ENCODE assay signal across 8 cellular contexts in genomic region chr12:117836999-117837736, GRCh38.
A peak's percentile ranks its signal among the peaks of the same experiment; 100 is the strongest.
DNase-seq lines count a peak whose midpoint lies in the region; ATAC-seq and TF ChIP-seq lines count a peak whose summit lies in the region.

No MANE protein-coding gene starts in this region.

- 5 to 6% methylated on average over 22 of the region's 22 CpGs for WGBS in heart right ventricle, 2 donors
- WGBS in psoas muscle, 3 donors = 7 to 8% (median 7%) methylated on average over 22 of the region's 22 CpGs

- H3K27ac ChIP-seq in AG04450 (ENCODE audit: low read depth, low read length) (no peak overlapping the region), SU-DHL-6 (ENCODE audit: low read depth, low read length) (no peak overlapping the region), heart right ventricle (no peak overlapping the region), psoas muscle (no peak overlapping the region), uterus (no peak overlapping the region)

- intact Hi-C loops in heart right ventricle (cut with DNase I) = loop anchor here (1.0 to 10.0 kb wide), 13 partner anchors 162 to 626 kb away; no protein-coding TSS in a partner anchor
- intact Hi-C loops in psoas muscle (cut with DNase I) = loop anchor here (1.0 to 10.0 kb wide), 8 partner anchors 155 to 624 kb away; no protein-coding TSS in a partner anchor
- intact Hi-C loops in uterus (cut with DNase I; ENCODE audit: low total_unique reads) = no loop called here

- H4K20me1 ChIP-seq in SU-DHL-6 (ENCODE audit: low read depth, low read length) = no peaks in the 10 kb centered on the region

- no peaks in the 10 kb centered on the region for H3K27me3 ChIP-seq in AG04450 (ENCODE audit: control insufficient read depth, insufficient read depth, low read length)
- H3K27me3 ChIP-seq in SU-DHL-6 (ENCODE audit: low read length) = no peaks in the 10 kb centered on the region
- peaks cover 0 to 83% (median 56%) of the 10 kb centered on the region in 7 donors for H3K27me3 ChIP-seq in heart right ventricle
- peaks cover 0 to 20% (median 2%) of the 10 kb centered on the region in 3 donors for H3K27me3 ChIP-seq in psoas muscle (ENCODE audit: insufficient read depth in 3 of 3, low read length in 2 of 3)
- no peaks in the 10 kb centered on the region for H3K27me3 ChIP-seq in uterus

- DNase-seq in AG04450 (ENCODE audit: low read depth, low spot score) = peak; percentile 34
- DNase-seq in LNCaP clone FGC (ENCODE audit: low read depth) = peak; percentile 40
- DNase-seq in activated naive CD8-positive, alpha-beta T cell treated with anti-CD3 and anti-CD28 coated beads, Interleukin-2, amount 50 U/mL, for 24 hours = peak; percentile 77
- DNase-seq in heart right ventricle = peak; percentile 56 to 75
- peak; percentile 73 to 85 for DNase-seq in psoas muscle
- DNase-seq in uterus = peak; percentile 45 to 60

- no peaks in the 10 kb centered on the region for H3K9me3 ChIP-seq in AG04450 (ENCODE audit: control insufficient read depth, insufficient read depth, low read length)
- no peaks in the 10 kb centered on the region for H3K9me3 ChIP-seq in SU-DHL-6 (ENCODE audit: insufficient read depth, low read length)
- H3K9me3 ChIP-seq in heart right ventricle = no peaks in the 10 kb centered on the region
- no peaks in the 10 kb centered on the region for H3K9me3 ChIP-seq in psoas muscle
- no peaks in the 10 kb centered on the region for H3K9me3 ChIP-seq in uterus

- no peaks in the 10 kb centered on the region for H3K36me3 Mint-ChIP-seq in activated naive CD8-positive, alpha-beta T cell treated with anti-CD3 and anti-CD28 coated beads, Interleukin-2, amount 50 U/mL, for 24 hours (ENCODE audit: low read depth)

- H3K79me2 ChIP-seq in SU-DHL-6 (ENCODE audit: insufficient read depth, low read length) = no peaks in the 10 kb centered on the region

- H3K36me3 ChIP-seq in SU-DHL-6 (ENCODE audit: low read length) (no peaks in the 10 kb centered on the region), heart right ventricle (no peaks in the 10 kb centered on the region), psoas muscle (ENCODE audit: insufficient read depth in 1 of 2, low read depth in 1 of 2) (no peaks in the 10 kb centered on the region), uterus (no peaks in the 10 kb centered on the region)

- no peak overlapping the region for H3K4me3 ChIP-seq in AG04450 (ENCODE audit: low read depth, low read length)
- H3K4me3 ChIP-seq in LNCaP clone FGC (ENCODE audit: low read depth, low read length) = no peak overlapping the region
- H3K4me3 ChIP-seq in SU-DHL-6 (ENCODE audit: insufficient read depth, low read length, poor library complexity, severe bottlenecking) = no peak overlapping the region
- H3K4me3 ChIP-seq in heart right ventricle = no peak overlapping the region
- no peak overlapping the region for H3K4me3 ChIP-seq in psoas muscle
- no peak overlapping the region for H3K4me3 ChIP-seq in uterus

- no peaks in the 10 kb centered on the region for H3K9me3 Mint-ChIP-seq in activated naive CD8-positive, alpha-beta T cell treated with anti-CD3 and anti-CD28 coated beads, Interleukin-2, amount 50 U/mL, for 24 hours

- no peaks in the 10 kb centered on the region for H3F3A ChIP-seq in SU-DHL-6 (ENCODE audit: insufficient read depth)

- H2AFZ ChIP-seq in SU-DHL-6 (ENCODE audit: low read depth, low read length, severe bottlenecking) = no peak overlapping the region

- H3K27ac Mint-ChIP-seq in activated naive CD8-positive, alpha-beta T cell treated with anti-CD3 and anti-CD28 coated beads, Interleukin-2, amount 50 U/mL, for 24 hours = no peak overlapping the region

- H3K4me1 ChIP-seq in heart right ventricle (peaks cover 0 to 3% (median 0%) of the 10 kb centered on the region in 9 donors), psoas muscle (no peaks in the 10 kb centered on the region), uterus (no peaks in the 10 kb centered on the region)

- CTCF ChIA-PET in AG04450 (lab: Charles Lee) = interaction anchor here (0.6 to 6.4 kb wide), 22 partner anchors 10 to 810 kb away, joined by 3 to 101 read pairs (median 4); no protein-coding TSS in a partner anchor

- peaks cover 12% of the 10 kb centered on the region for H3K27me3 Mint-ChIP-seq in activated naive CD8-positive, alpha-beta T cell treated with anti-CD3 and anti-CD28 coated beads, Interleukin-2, amount 50 U/mL, for 24 hours

- no peak overlapping the region for H3K4me2 ChIP-seq in SU-DHL-6 (ENCODE audit: low read depth, low read length, poor library complexity, severe bottlenecking)

- POLR2A ChIA-PET in AG04450 (lab: Yijun Ruan, JAX) = no interaction called here

- peak; percentile 90 for TF ChIP-seq CTCF in AG04450 (IDR thresholded peaks at IDR 0.05; ENCODE audit: low read depth, low read length)
- TF ChIP-seq CTCF in LNCaP clone FGC (IDR thresholded peaks at IDR 0.05; ENCODE audit: control insufficient read depth, extremely low read depth, insufficient read depth) = peak; percentile 99
- peak; percentile 99 for TF ChIP-seq CTCF in SU-DHL-6 (IDR thresholded peaks at IDR 0.05; ENCODE audit: insufficient read depth, low read length, poor library complexity, severe bottlenecking)
- peak; percentile 84 to 97 (median 94) for TF ChIP-seq CTCF in heart right ventricle (IDR thresholded peaks at IDR 0.05)
- peak; percentile 96 for TF ChIP-seq CTCF in psoas muscle (IDR thresholded peaks at IDR 0.05)
- TF ChIP-seq CTCF in uterus (IDR thresholded peaks at IDR 0.05) = peak; percentile 67 to 92 (median 78)

- H3K4me1 Mint-ChIP-seq in activated naive CD8-positive, alpha-beta T cell treated with anti-CD3 and anti-CD28 coated beads, Interleukin-2, amount 50 U/mL, for 24 hours = peaks cover 2% of the 10 kb centered on the region

- H3K9me2 ChIP-seq in SU-DHL-6 (replicated peaks; ENCODE audit: insufficient read depth, low read length) = no peaks in the 10 kb centered on the region

- ATAC-seq in GM18868 (IDR thresholded peaks at IDR 0.05; ENCODE audit: unreplicated experiment) = peak; percentile 72
- ATAC-seq in activated naive CD8-positive, alpha-beta T cell treated with anti-CD3 and anti-CD28 coated beads, Interleukin-2, amount 50 U/mL, for 24 hours = peak; percentile 62
- peak; percentile 29 to 73 (median 59) for ATAC-seq in heart right ventricle
- ATAC-seq in psoas muscle = peak; percentile 60 to 84 (median 62)

- no peak overlapping the region for H3K4me3 Mint-ChIP-seq in activated naive CD8-positive, alpha-beta T cell treated with anti-CD3 and anti-CD28 coated beads, Interleukin-2, amount 50 U/mL, for 24 hours

- TF ChIP-seq POLR2A in uterus (IDR thresholded peaks at IDR 0.05) = no peak

- no peak overlapping the region for H3K9ac ChIP-seq in SU-DHL-6 (ENCODE audit: low read length)
